ENCODE assay signal across 21 cellular contexts in the genomic region with DNA sequence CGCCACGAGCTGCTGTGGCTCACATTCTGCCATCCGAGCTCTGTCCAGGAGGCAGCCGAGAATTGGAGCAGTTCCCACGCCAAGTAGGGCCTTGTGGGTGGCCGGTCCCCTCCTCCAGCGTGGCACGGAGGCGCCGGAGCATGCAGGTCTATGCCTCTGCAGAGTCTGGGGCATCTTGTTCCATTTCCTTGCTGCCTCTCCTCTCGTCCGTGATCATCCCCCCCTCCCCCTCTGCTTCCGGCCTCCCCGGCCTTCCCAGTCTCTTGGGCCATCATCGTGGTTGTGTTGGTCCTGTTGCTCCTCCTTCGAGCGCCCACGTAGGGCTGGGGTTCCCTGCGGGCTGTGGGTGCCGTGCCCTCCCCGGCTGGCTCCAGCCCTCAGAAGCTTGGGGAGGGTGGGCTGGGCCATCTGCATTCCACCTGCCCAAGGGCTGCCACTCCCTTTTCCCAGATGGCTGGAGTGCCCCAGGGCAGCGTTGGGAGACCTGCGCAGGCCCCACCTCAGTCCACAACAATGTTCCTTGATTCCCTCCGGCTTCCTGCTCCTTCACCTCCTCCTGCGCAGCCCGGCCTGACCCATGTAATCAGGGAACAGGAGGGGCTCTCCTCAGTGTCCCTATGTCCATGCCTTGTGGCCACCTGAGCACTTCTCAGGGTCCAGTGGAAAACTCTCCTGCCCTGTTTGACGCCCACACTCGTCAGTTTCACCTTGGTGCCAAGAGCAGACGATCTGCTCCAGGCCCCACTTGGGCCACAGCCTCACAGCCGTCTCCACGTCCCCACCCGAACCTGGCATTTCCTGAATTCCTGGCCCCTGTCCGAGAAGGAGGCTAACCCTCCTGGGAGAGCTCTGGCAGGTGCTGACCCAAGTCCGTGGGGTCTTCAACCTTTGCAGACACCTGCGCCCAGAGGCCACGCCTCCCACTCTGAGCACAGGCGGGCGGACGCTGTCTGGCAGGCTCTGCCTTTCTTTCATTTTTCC. TPM values are rescaled to one million over a fixed set of nuclear protein-coding genes. Genes with fewer than 3 reads are reported as not detected.
DNase-seq lines count a peak whose midpoint lies in the region; TF ChIP-seq lines count a peak whose summit lies in the region.
"Had no signal": no experiment of that assay in that cellular context is flagged by ENCODE, and none has a peak within 500 bp of the region (broad histone marks: within the 10 kb centered on the region; RNA-seq: fewer than 3 reads in every experiment).

No MANE protein-coding gene starts in this region.

- H2BK120ac ChIP-seq in neuronal stem cell (ENCODE audit: low read depth, low read length) = no peak overlapping the region

- peak overlapping the region; percentile 53 for H3K18ac ChIP-seq in neuronal stem cell (ENCODE audit: low read length)

- H3K23ac ChIP-seq in neuronal stem cell (ENCODE audit: low read depth, low read length, poor library complexity) = peak overlapping the region; percentile 67

- no peak overlapping the region for H2AK5ac ChIP-seq in neuronal stem cell (ENCODE audit: low read depth, low read length)

- peaks cover 38% of the 10 kb centered on the region for H3K9me3 Mint-ChIP-seq in glutamatergic neuron (ENCODE audit: unreplicated experiment)
- H3K9me3 Mint-ChIP-seq in activated CD4-positive, alpha-beta T cell treated with anti-CD3 and anti-CD28 coated beads, Interleukin-2, amount 10 ng/mL, durations not matched to agents 7 days and 5 days = no peaks in the 10 kb centered on the region
- no peaks in the 10 kb centered on the region for H3K9me3 Mint-ChIP-seq in HFFc6
- H3K9me3 Mint-ChIP-seq: activated B cell treated with CpG ODN at 0.5 μM for 24 hours; activated naive CD8-positive, alpha-beta T cell treated with anti-CD3 and anti-CD28 coated beads, Interleukin-2, amount 10 ng/mL, durations not matched to agents 7 days and 5 days; activated T-helper 1 cell treated with anti-CD3 and anti-CD28 coated beads, Interleukin-12 subunit alpha, Interleukin-12 subunit beta, Interleukin-2, Interleukin-4 antibody, amounts not matched to agents 30 ng/mL and 10 ng/mL and 1 ng/mL, durations not matched to agents 14 hours and 24 hours and 36 hours had no signal

- no peak overlapping the region for H3K4me3 ChIP-seq in WERI-Rb-1 (ENCODE audit: low read depth, low read length)
- H3K4me3 ChIP-seq in neuronal stem cell (ENCODE audit: low read length in 2 of 2) = no peak overlapping the region
- H3K4me3 ChIP-seq: esophagus muscularis mucosa, heart left ventricle, K562 had no signal

- H3K27ac ChIP-seq in WERI-Rb-1 (peak overlapping the region; percentile 33), neuronal stem cell (replicated peaks; ENCODE audit: low read length) (no peak overlapping the region)
- H3K27ac ChIP-seq: esophagus muscularis mucosa, heart left ventricle had no signal

- H3K4ac ChIP-seq in neuronal stem cell (ENCODE audit: low read length) = no peak overlapping the region

- no peak overlapping the region for H2AFZ ChIP-seq in neuronal stem cell (ENCODE audit: low read length)

- H3K27me3 Mint-ChIP-seq in glutamatergic neuron (ENCODE audit: unreplicated experiment) (peaks cover 51% of the 10 kb centered on the region), HFFc6 (ENCODE audit: insufficient read depth) (peaks cover 4% of the 10 kb centered on the region; the same call in 1 of the 2 replicates)
- no peaks in the 10 kb centered on the region for H3K27me3 Mint-ChIP-seq in activated CD4-positive, alpha-beta T cell treated with anti-CD3 and anti-CD28 coated beads, Interleukin-2, amount 10 ng/mL, durations not matched to agents 7 days and 5 days
- H3K27me3 Mint-ChIP-seq: activated B cell treated with CpG ODN at 0.5 μM for 24 hours; activated naive CD8-positive, alpha-beta T cell treated with anti-CD3 and anti-CD28 coated beads, Interleukin-2, amount 10 ng/mL, durations not matched to agents 7 days and 5 days; T-helper 17 cell had no signal

- H2BK15ac ChIP-seq in neuronal stem cell (ENCODE audit: low read length) = no peak overlapping the region

- peaks cover 5% of the 10 kb centered on the region for H3K79me1 ChIP-seq in neuronal stem cell (ENCODE audit: low read depth, low read length)

- H3K14ac ChIP-seq in neuronal stem cell (ENCODE audit: low read length) = no peak overlapping the region

- peak overlapping the region; percentile 13 for H3K9ac ChIP-seq in neuronal stem cell (ENCODE audit: low read depth, low read length, poor library complexity)

- H4K91ac ChIP-seq in neuronal stem cell (ENCODE audit: low read depth, low read length, poor library complexity) = no peak overlapping the region

- H2BK12ac ChIP-seq in neuronal stem cell (ENCODE audit: low read length) = peak overlapping the region; percentile 89

- H3K27me3 ChIP-seq in WERI-Rb-1 (ENCODE audit: insufficient read depth, low read depth, severe bottlenecking) (no peaks in the 10 kb centered on the region), neuronal stem cell (ENCODE audit: control insufficient read depth in 3 of 3, insufficient read depth in 3 of 3, low read depth in 1 of 3, low read length in 3 of 3) (no peaks in the 10 kb centered on the region)
- H3K27me3 ChIP-seq: esophagus muscularis mucosa, heart left ventricle had no signal

- peaks cover 66% of the 10 kb centered on the region for H3K4me1 Mint-ChIP-seq in glutamatergic neuron (ENCODE audit: low read depth, unreplicated experiment)
- H3K4me1 Mint-ChIP-seq in activated CD4-positive, alpha-beta T cell treated with anti-CD3 and anti-CD28 coated beads, Interleukin-2, amount 10 ng/mL, durations not matched to agents 7 days and 5 days = no peaks in the 10 kb centered on the region
- H3K4me1 Mint-ChIP-seq in HFFc6 (ENCODE audit: low read depth) = no peaks in the 10 kb centered on the region
- H3K4me1 Mint-ChIP-seq: activated B cell treated with CpG ODN at 0.5 μM for 24 hours; activated naive CD8-positive, alpha-beta T cell treated with anti-CD3 and anti-CD28 coated beads, Interleukin-2, amount 10 ng/mL, durations not matched to agents 7 days and 5 days; T-helper 17 cell had no signal

- no peak overlapping the region for H2BK5ac ChIP-seq in neuronal stem cell (ENCODE audit: low read length)

- H3K4me3 Mint-ChIP-seq in glutamatergic neuron (ENCODE audit: unreplicated experiment) (peak overlapping the region; percentile 61), HFFc6 (no peak overlapping the region)
- no peak overlapping the region for H3K4me3 Mint-ChIP-seq in activated CD4-positive, alpha-beta T cell treated with anti-CD3 and anti-CD28 coated beads, Interleukin-2, amount 10 ng/mL, durations not matched to agents 7 days and 5 days
- H3K4me3 Mint-ChIP-seq: activated B cell treated with CpG ODN at 0.5 μM for 24 hours; activated naive CD8-positive, alpha-beta T cell treated with anti-CD3 and anti-CD28 coated beads, Interleukin-2, amount 10 ng/mL, durations not matched to agents 7 days and 5 days; activated T-helper 1 cell treated with anti-CD3 and anti-CD28 coated beads, Interleukin-12 subunit alpha, Interleukin-12 subunit beta, Interleukin-2, Interleukin-4 antibody, amounts not matched to agents 30 ng/mL and 10 ng/mL and 1 ng/mL, durations not matched to agents 14 hours and 24 hours and 36 hours; T-helper 17 cell had no signal

- no CpG with 5 or more reads among the region's 39 CpGs for WGBS in neuronal stem cell (ENCODE audit: extremely low coverage in 2 of 2, insufficient read length in 2 of 2, insufficient replicate concordance in 1 of 2), 2 donors

- H3K36me3 Mint-ChIP-seq in glutamatergic neuron (ENCODE audit: unreplicated experiment) (no peaks in the 10 kb centered on the region), HFFc6 (ENCODE audit: low read depth) (peaks cover 6% of the 10 kb centered on the region; the same call in 1 of the 2 replicates)
- no peaks in the 10 kb centered on the region for H3K36me3 Mint-ChIP-seq in activated CD4-positive, alpha-beta T cell treated with anti-CD3 and anti-CD28 coated beads, Interleukin-2, amount 10 ng/mL, durations not matched to agents 7 days and 5 days (ENCODE audit: low read depth)
- H3K36me3 Mint-ChIP-seq: activated naive CD8-positive, alpha-beta T cell treated with anti-CD3 and anti-CD28 coated beads, Interleukin-2, amount 10 ng/mL, durations not matched to agents 7 days and 5 days had no signal

- H3K36me3 ChIP-seq in WERI-Rb-1 = peaks cover 51% of the 10 kb centered on the region
- H3K36me3 ChIP-seq in neuronal stem cell (replicated peaks in 1 of 2; ENCODE audit: control insufficient read depth in 2 of 2, insufficient read depth in 2 of 2, low read length in 2 of 2) = peaks cover 12 to 35% of the 10 kb centered on the region in 2 donors

- H3K27ac Mint-ChIP-seq in glutamatergic neuron (ENCODE audit: unreplicated experiment) (peak overlapping the region; percentile 33), HFFc6 (no peak overlapping the region)
- H3K27ac Mint-ChIP-seq in activated CD4-positive, alpha-beta T cell treated with anti-CD3 and anti-CD28 coated beads, Interleukin-2, amount 10 ng/mL, durations not matched to agents 7 days and 5 days = no peak overlapping the region
- H3K27ac Mint-ChIP-seq: activated B cell treated with CpG ODN at 0.5 μM for 24 hours; activated naive CD8-positive, alpha-beta T cell treated with anti-CD3 and anti-CD28 coated beads, Interleukin-2, amount 10 ng/mL, durations not matched to agents 7 days and 5 days; activated T-helper 1 cell treated with anti-CD3 and anti-CD28 coated beads, Interleukin-12 subunit alpha, Interleukin-12 subunit beta, Interleukin-2, Interleukin-4 antibody, amounts not matched to agents 30 ng/mL and 10 ng/mL and 1 ng/mL, durations not matched to agents 14 hours and 24 hours and 36 hours; T-helper 17 cell had no signal

- peaks cover 14 to 19% of the 10 kb centered on the region in 2 donors for H3K4me1 ChIP-seq in neuronal stem cell (ENCODE audit: control insufficient read depth in 2 of 2, insufficient read depth in 1 of 2, low read depth in 1 of 2, low read length in 2 of 2)

- H3K4me2 ChIP-seq in neuronal stem cell (ENCODE audit: insufficient read depth, low read length, poor library complexity, severe bottlenecking) = no peak overlapping the region

- CTCF ChIA-PET in activated CD4-positive, alpha-beta T cell treated with anti-CD3 and anti-CD28 coated beads, Interleukin-2, amount 10 ng/mL, durations not matched to agents 7 days and 5 days (lab: Charles Lee) = no interaction called here

- no peak overlapping the region for H4K8ac ChIP-seq in neuronal stem cell (ENCODE audit: low read depth, low read length)

- H3K9me3 ChIP-seq in WERI-Rb-1 (ENCODE audit: severe bottlenecking) (no peaks in the 10 kb centered on the region), neuronal stem cell (replicated peaks in 1 of 2; ENCODE audit: control insufficient read depth in 2 of 2, insufficient read depth in 1 of 2, low read depth in 1 of 2, low read length in 2 of 2) (peaks cover 0 to 2% of the 10 kb centered on the region in 2 donors)
- H3K9me3 ChIP-seq: esophagus muscularis mucosa, heart left ventricle had no signal

- POLR2A ChIA-PET in activated CD4-positive, alpha-beta T cell treated with anti-CD3 and anti-CD28 coated beads, Interleukin-2, amount 10 ng/mL, durations not matched to agents 7 days and 5 days (lab: Charles Lee) = no interaction called here

- TF ChIP-seq CTCF in WERI-Rb-1 (IDR thresholded peaks at IDR 0.05; ENCODE audit: low read depth, low read length) = no peak
- no peak for TF ChIP-seq CTCF in glutamatergic neuron (IDR thresholded peaks at IDR 0.05; ENCODE audit: partially characterized antibody, unreplicated experiment)
- no peak for TF ChIP-seq CTCF in HFFc6 (IDR thresholded peaks at IDR 0.05)

- DNase-seq in ELF-1 (ENCODE audit: low read depth, low spot score) = peak; percentile 69
- no peak for DNase-seq in WERI-Rb-1
- DNase-seq in glutamatergic neuron = no peak
- no peak for DNase-seq in neuronal stem cell (ENCODE audit: low spot score)
- DNase-seq in activated CD4-positive, alpha-beta T cell treated with anti-CD3 and anti-CD28 coated beads, Interleukin-2, amount 10 ng/mL, durations not matched to agents 7 days and 5 days = no peak
- no peak for DNase-seq in HFFc6
- no peak for DNase-seq in GM19240 (ENCODE audit: insufficient read length, low spot score)
- no peak for DNase-seq in activated gamma-delta T cell (lab: John Stamatoyannopoulos, UW)
- DNase-seq: ACHN; activated B cell treated with CpG ODN at 0.5 μM for 24 hours; activated CD8-positive, alpha-beta memory T cell treated with anti-CD3 and anti-CD28 coated beads for 24 hours; activated naive CD8-positive, alpha-beta T cell treated with anti-CD3 and anti-CD28 coated beads, Interleukin-2, amount 10 ng/mL, durations not matched to agents 7 days and 5 days; DMS53; heart left ventricle; NCI-H1092; NCI-H524 treated with DMSO at 0.1 percent for 48 hours; stimulated activated naive CD4-positive, alpha-beta T cell; T-helper 17 cell had no signal

RNA-seq across cellular contexts. Expression of a gene that starts 37.1 kb away (rescaled TPM):
- total RNA-seq in glutamatergic neuron (ENCODE audit: unreplicated experiment) = 252 TPM
- 30.9 TPM for polyA plus RNA-seq in neuronal stem cell (2013, experiment 1 of 2)
- polyA plus RNA-seq in neuronal stem cell (2013, experiment 2 of 2) = 31.6 TPM
- total RNA-seq in activated CD4-positive, alpha-beta T cell treated with anti-CD3 and anti-CD28 coated beads, Interleukin-2, amount 10 ng/mL, durations not matched to agents 7 days and 5 days = 1 to 10 TPM; 2.8 TPM
- total RNA-seq in HFFc6 (2021; fragmentation: NEBNext Ultra II Directional; extraction: Animal tissue kit (Norgen Biotek cat#: 25700)) = 10 to 100 TPM; 30.8 to 47.4 (median 35.9) TPM

Comparison
In these comparisons a context has a peak if more than half of its experiments do, and no peak if none do; other contexts are left out.
1. RNA of a gene that starts 37.1 kb away (total RNA-seq): 252 TPM in glutamatergic neuron (single experiment) and 30.8 to 47.4 TPM in HFFc6; 2.8 TPM in activated CD4-positive, alpha-beta T cell treated with anti-CD3 and anti-CD28 coated beads, Interleukin-2, amount 10 ng/mL, durations not matched to agents 7 days and 5 days; every median in the first group is over 4 times any median in the second.